35 cellular contexts compared by ENCODE assay signal in the genomic region with DNA sequence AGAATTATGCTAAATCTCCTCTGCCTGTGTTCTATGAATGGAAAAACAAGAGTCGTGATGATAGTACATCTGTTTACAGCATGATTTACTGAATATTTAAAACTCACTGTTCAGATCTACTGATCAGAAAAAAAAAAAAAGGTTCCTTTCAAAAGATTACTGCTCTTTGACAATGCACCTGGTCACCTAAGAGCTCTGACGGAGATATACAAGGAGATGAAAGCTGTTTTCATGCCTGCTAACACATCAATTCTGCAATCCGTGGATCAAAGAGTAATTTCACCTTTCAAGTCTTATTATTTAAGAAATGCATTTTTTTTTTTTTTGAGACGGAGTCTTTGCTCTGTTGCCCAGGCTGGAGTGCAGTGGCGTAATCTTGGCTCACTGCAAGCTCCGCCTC.
"Had no signal": no experiment of that assay in that cellular context is flagged by ENCODE, and none has a peak within 500 bp of the region (broad histone marks: within the 10 kb centered on the region; RNA-seq: fewer than 3 reads in every experiment).

No MANE protein-coding gene starts in this region.

- H3K9ac ChIP-seq: SK-N-SH had no signal

- ATAC-seq: activated naive CD8-positive, alpha-beta T cell treated with anti-CD3 and anti-CD28 coated beads, Interleukin-2, amount 50 U/mL, for 24 hours; activated T-cell treated with anti-CD3 and anti-CD28 coated beads, Interleukin-2, amount 50 U/mL, for 4 hours; PC-3 had no signal

- DNase-seq: activated B cell treated with CpG ODN at 0.5 μM for 24 hours; activated CD4-positive, alpha-beta T cell treated with anti-CD3 and anti-CD28 coated beads for 48 hours; activated CD4-positive, alpha-beta T cell treated with anti-CD3 and anti-CD28 coated beads, Interleukin-2, amount 50 U/mL, for 4 hours; activated CD4-positive, CD25-positive, alpha-beta regulatory T cell treated with anti-CD3 and anti-CD28 coated beads, Interleukin-2, amount 50 U/mL, for 72 hours; activated CD8-positive, alpha-beta memory T cell treated with anti-CD3 and anti-CD28 coated beads, Interleukin-2, amount 50 U/mL, for 4 hours; activated effector memory CD4-positive, alpha-beta T cell treated with Interleukin-2 at 50 U/mL for 16 hours; activated naive CD4-positive, alpha-beta T cell treated with anti-CD3 and anti-CD28 coated beads, Interleukin-2, amount 10 ng/mL, durations not matched to agents 7 days and 5 days; activated naive CD8-positive, alpha-beta T cell treated with anti-CD3 and anti-CD28 coated beads, Interleukin-2, amount 50 U/mL, for 24 hours; activated T-cell treated with anti-CD3 and anti-CD28 coated beads for 4 hours; activated T-cell treated with anti-CD3 and anti-CD28 coated beads, Interleukin-2, amount 50 U/mL, for 4 hours; anterior cingulate cortex; brain microvascular endothelial cell; Kasumi-1; KG1; MG63; NCI-H1048; NCI-H1105 treated with DMSO at 0.1 percent for 48 hours; NCI-H1436; NCI-H1694; NCI-H2029; NCI-H345; NCI-H524 treated with DMSO at 0.1 percent for 48 hours; NCI-H748 treated with DMSO at 0.1 percent for 48 hours; NK-92 treated with Interleukin-12 subunit alpha and Interleukin-12 subunit beta, amount 100 ng/mL, for 24 hours; PC-3; Peyer's patch; RPMI8226; SHP77 treated with DMSO at 0.1 percent for 48 hours; SK-N-SH; T-helper 9 cell had no signal

- H3K36me3 Mint-ChIP-seq: activated naive CD4-positive, alpha-beta T cell treated with anti-CD3 and anti-CD28 coated beads, Interleukin-2, amount 10 ng/mL, durations not matched to agents 7 days and 5 days had no signal

- H3K4me3 ChIP-seq: MG63, Peyer's patch, SJSA1 had no signal

- H3K4me2 ChIP-seq: SK-N-SH had no signal

- H3K27ac Mint-ChIP-seq: activated B cell treated with CpG ODN at 0.5 μM for 24 hours; activated naive CD8-positive, alpha-beta T cell treated with anti-CD3 and anti-CD28 coated beads, Interleukin-2, amount 50 U/mL, for 24 hours; activated T-helper 1 cell treated with anti-CD3 and anti-CD28 coated beads, Interleukin-12 subunit alpha, Interleukin-12 subunit beta, Interleukin-2, Interleukin-4 antibody, amounts not matched to agents 30 ng/mL and 10 ng/mL and 1 ng/mL, durations not matched to agents 14 hours and 24 hours and 36 hours; T-helper 1 cell treated with Interleukin-12 subunit alpha and Interleukin-12 subunit beta and Interleukin-4 antibody, amounts not matched to agents 30 μg/mL and 1 μg/mL, for 36 hours had no signal

- H3K27me3 Mint-ChIP-seq: activated naive CD8-positive, alpha-beta T cell treated with anti-CD3 and anti-CD28 coated beads, Interleukin-2, amount 50 U/mL, for 24 hours; central memory CD8-positive, alpha-beta T cell had no signal

- H3K27ac ChIP-seq: brain microvascular endothelial cell, Peyer's patch, SJSA1, VCaP had no signal

- H3K4me3 Mint-ChIP-seq: activated B cell treated with CpG ODN at 0.5 μM for 24 hours; activated naive CD4-positive, alpha-beta T cell treated with anti-CD3 and anti-CD28 coated beads, Interleukin-2, amount 10 ng/mL, durations not matched to agents 7 days and 5 days; activated naive CD8-positive, alpha-beta T cell treated with anti-CD3 and anti-CD28 coated beads, Interleukin-2, amount 50 U/mL, for 24 hours; activated T-cell treated with anti-CD3 and anti-CD28 coated beads, Interleukin-2, amount 50 U/mL, for 4 hours; activated T-helper 1 cell treated with anti-CD3 and anti-CD28 coated beads, Interleukin-12 subunit alpha, Interleukin-12 subunit beta, Interleukin-2, Interleukin-4 antibody, amounts not matched to agents 30 ng/mL and 10 ng/mL and 1 ng/mL, durations not matched to agents 14 hours and 24 hours and 36 hours; central memory CD8-positive, alpha-beta T cell; T-helper 1 cell treated with Interleukin-12 subunit alpha and Interleukin-12 subunit beta and Interleukin-4 antibody, amounts not matched to agents 30 μg/mL and 1 μg/mL, for 36 hours had no signal

- H3K27me3 ChIP-seq: brain microvascular endothelial cell, MG63, Peyer's patch, SJSA1 had no signal

- H3K9me3 Mint-ChIP-seq: activated B cell treated with CpG ODN at 0.5 μM for 24 hours had no signal

- H3K4me1 ChIP-seq: Peyer's patch had no signal

- H3K9me3 ChIP-seq: MG63, Peyer's patch, SJSA1, SK-N-SH had no signal

- H3K36me3 ChIP-seq: MG63, Peyer's patch had no signal
